ENCODE assay signal across 4 cellular contexts in the genomic region with DNA sequence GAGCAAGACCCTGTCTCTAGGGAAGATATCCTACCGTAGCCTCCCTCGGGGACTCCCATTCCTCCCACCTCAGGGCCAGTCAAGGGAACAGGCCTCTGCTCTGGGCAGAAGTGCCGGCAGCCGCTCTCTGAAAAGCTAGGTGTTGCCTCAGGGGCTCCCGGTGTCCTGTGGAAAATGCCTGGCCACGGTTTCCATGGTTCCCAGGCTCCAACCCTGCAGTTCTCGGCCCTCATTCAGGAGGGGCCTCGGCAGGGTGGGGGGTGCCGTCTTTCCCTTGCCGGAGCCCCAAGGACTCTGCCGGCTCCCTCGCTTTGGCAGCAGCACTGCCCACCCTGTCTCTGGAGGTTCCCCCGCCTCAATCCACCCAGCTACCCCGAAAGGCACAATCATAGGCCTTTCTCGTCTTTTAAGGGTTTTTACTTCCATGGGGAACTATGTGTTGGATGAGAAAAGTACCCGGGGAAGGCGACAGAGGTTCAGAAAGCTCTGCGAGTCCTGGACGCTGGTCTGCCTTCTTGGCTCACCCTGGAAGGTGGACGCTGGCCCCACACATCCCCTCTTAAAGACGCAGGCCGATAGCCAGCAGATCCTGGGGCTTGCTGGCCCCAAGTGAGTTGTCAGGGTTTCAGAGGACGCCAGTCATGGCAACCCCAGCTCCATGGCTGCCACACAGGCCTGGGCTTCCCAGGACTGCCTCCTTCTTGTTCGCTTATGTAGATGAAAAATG. TPM values are rescaled to one million over a fixed set of nuclear protein-coding genes. Genes with fewer than 3 reads are reported as not detected.
"Had no signal": no experiment of that assay in that cellular context is flagged by ENCODE, and none has a peak within 500 bp of the region (broad histone marks: within the 10 kb centered on the region; RNA-seq: fewer than 3 reads in every experiment).

No MANE protein-coding gene starts in this region.

RNA-seq across cellular contexts. Expression of a gene that starts 34.2 kb away (rescaled TPM):
- total RNA-seq: activated CD4-positive, alpha-beta T cell treated with anti-CD3 and anti-CD28 coated beads, Interleukin-2, amount 10 ng/mL, durations not matched to agents 7 days and 5 days; activated T-cell treated with anti-CD3 and anti-CD28 coated beads, Interleukin-2, amount 50 U/mL, for 4 hours; T-helper 17 cell had no signal
- polyA plus RNA-seq: naive thymus-derived CD4-positive, alpha-beta T cell had no signal
